ENCODE assay signal across 8 cellular contexts in genomic region chr6:119333707-119334295, GRCh38. TPM values are rescaled to one million over a fixed set of nuclear protein-coding genes. Genes with fewer than 3 reads are reported as not detected.
DNase-seq lines count a peak whose midpoint lies in the region; ATAC-seq and TF ChIP-seq lines count a peak whose summit lies in the region.

No MANE protein-coding gene starts in this region.

- H3K27ac Mint-ChIP-seq in activated T-helper 17 cell treated with anti-CD3 and anti-CD28 coated beads, Interleukin-2, amount 50 U/mL, for 72 hours = no peak overlapping the region

- no peaks in the 10 kb centered on the region for H3K27me3 Mint-ChIP-seq in activated T-helper 17 cell treated with anti-CD3 and anti-CD28 coated beads, Interleukin-2, amount 50 U/mL, for 72 hours

- no peak overlapping the region for H3K4me3 Mint-ChIP-seq in activated T-helper 17 cell treated with anti-CD3 and anti-CD28 coated beads, Interleukin-2, amount 50 U/mL, for 72 hours

- H3K4me1 ChIP-seq in heart right ventricle = peaks cover 0 to 62% (median 26%) of the 10 kb centered on the region in 9 donors
- peaks cover 0 to 11% of the 10 kb centered on the region in 2 donors for H3K4me1 ChIP-seq in right atrium auricular region
- H3K4me1 ChIP-seq in lung (ENCODE audit: control insufficient read depth in 2 of 2, insufficient read depth in 2 of 2, low read length in 2 of 2) = peaks cover 4 to 11% of the 10 kb centered on the region in 2 donors
- H3K4me1 ChIP-seq in tibial nerve = peaks cover 0 to 41% (median 7%) of the 10 kb centered on the region in 4 donors

- H3K36me3 ChIP-seq in heart right ventricle (peaks cover 0 to 26% (median 0%) of the 10 kb centered on the region in 9 donors), right atrium auricular region (no peaks in the 10 kb centered on the region), lung (ENCODE audit: control insufficient read depth in 2 of 2, insufficient read depth in 2 of 2, low read length in 2 of 2) (no peaks in the 10 kb centered on the region), tibial nerve (peaks cover 0 to 8% (median 0%) of the 10 kb centered on the region in 3 donors)

- H3K4me3 ChIP-seq in heart right ventricle (no peak overlapping the region), right atrium auricular region (no peak overlapping the region), lung (no peak overlapping the region), tibial nerve (no peak overlapping the region)

- no peak for TF ChIP-seq POLR2A in tibial nerve (IDR thresholded peaks at IDR 0.05)

- peak in 7 of 9 donors; percentile 34 to 63 (median 45) for TF ChIP-seq CTCF in heart right ventricle (IDR thresholded peaks at IDR 0.05)
- peak in 1 of 2 donors; percentile 45 for TF ChIP-seq CTCF in right atrium auricular region (IDR thresholded peaks at IDR 0.05)
- peak; percentile 15 for TF ChIP-seq CTCF in lung (IDR thresholded peaks at IDR 0.05; ENCODE audit: control extremely low read depth, extremely low read depth)
- TF ChIP-seq CTCF in tibial nerve (IDR thresholded peaks at IDR 0.05) = peak in 2 of 5 experiments; percentile 23 to 27

- no peaks in the 10 kb centered on the region for H3K9me3 Mint-ChIP-seq in activated T-helper 17 cell treated with anti-CD3 and anti-CD28 coated beads, Interleukin-2, amount 50 U/mL, for 72 hours

- ATAC-seq in heart right ventricle (peak in 2 of 8 donors; percentile 41 to 54), HG03378 (IDR thresholded peaks at IDR 0.05; ENCODE audit: unreplicated experiment) (peak; percentile 33), lung (ENCODE audit: insufficient read depth, low FRiP score) (no peak), GM19397 (IDR thresholded peaks at IDR 0.05; ENCODE audit: unreplicated experiment) (no peak)
- ATAC-seq in activated T-helper 17 cell treated with anti-CD3 and anti-CD28 coated beads, Interleukin-2, amount 50 U/mL, for 72 hours (replicated peaks) = peak; percentile 35

- H3K27ac ChIP-seq in heart right ventricle (peak overlapping the region in 3 of 10 donors; percentile 34 to 58 (median 37)), right atrium auricular region (no peak overlapping the region), lung (ENCODE audit: low read depth in 1 of 2, low read length in 1 of 2) (no peak overlapping the region), tibial nerve (no peak overlapping the region)

- TF ChIP-seq EP300 in tibial nerve (IDR thresholded peaks at IDR 0.05) = no peak

- no peak for DNase-seq in heart right ventricle
- DNase-seq in right atrium auricular region (ENCODE audit: low spot score) = no peak
- DNase-seq in lung (ENCODE audit: low spot score) = no peak
- DNase-seq in stimulated activated CD4-positive, alpha-beta T cell treated with anti-CD3 and anti-CD28 coated beads, Interleukin-4, amount 100 ng/mL, for 24 hours = no peak
- no peak for DNase-seq in tibial nerve (ENCODE audit: low spot score in 2 of 2)

- H3K36me3 Mint-ChIP-seq in activated T-helper 17 cell treated with anti-CD3 and anti-CD28 coated beads, Interleukin-2, amount 50 U/mL, for 72 hours (ENCODE audit: low read depth) = peaks cover 30% of the 10 kb centered on the region

- H3K4me1 Mint-ChIP-seq in activated T-helper 17 cell treated with anti-CD3 and anti-CD28 coated beads, Interleukin-2, amount 50 U/mL, for 72 hours = peaks cover 32% of the 10 kb centered on the region

- WGBS in heart right ventricle, 2 donors = 84 to 86% methylated on average over 3 of the region's 3 CpGs
- WGBS in lung, 2 donors = 86 to 89% methylated on average over 3 of the region's 3 CpGs
- WGBS in tibial nerve, 2 donors = 87 to 89% methylated on average over 3 of the region's 3 CpGs

- H3K27me3 ChIP-seq in heart right ventricle = no peaks in the 10 kb centered on the region
- H3K27me3 ChIP-seq in right atrium auricular region = no peaks in the 10 kb centered on the region
- no peaks in the 10 kb centered on the region for H3K27me3 ChIP-seq in lung (ENCODE audit: control insufficient read depth, insufficient read depth)
- H3K27me3 ChIP-seq in tibial nerve = no peaks in the 10 kb centered on the region

- intact Hi-C loops in heart right ventricle (cut with DNase I) = no loop called here

- no peaks in the 10 kb centered on the region for H3K9me3 ChIP-seq in heart right ventricle
- H3K9me3 ChIP-seq in right atrium auricular region = no peaks in the 10 kb centered on the region
- no peaks in the 10 kb centered on the region for H3K9me3 ChIP-seq in lung (ENCODE audit: control insufficient read depth in 2 of 2, insufficient read depth in 1 of 2, low read length in 1 of 2)
- no peaks in the 10 kb centered on the region for H3K9me3 ChIP-seq in tibial nerve

RNA-seq across cellular contexts. Expression of gene MAN1A1, which starts 15.8 kb away (rescaled TPM):
- total RNA-seq in heart right ventricle = 10 to 100 TPM in 6 of 10 donors, 1 to 10 TPM in 4; 6.2 to 22.0 (median 11.7) TPM
- 1 to 10 TPM; 6.6 to 8.9 TPM for polyA plus RNA-seq in heart right ventricle
- 10 to 100 TPM; 24.8 to 35.8 TPM for total RNA-seq in right atrium auricular region
- 10 to 100 TPM; 19.1 to 23.6 TPM for total RNA-seq in activated T-helper 17 cell treated with anti-CD3 and anti-CD28 coated beads, Interleukin-2, amount 50 U/mL, for 72 hours
- total RNA-seq in lung = 10 to 100 TPM; 69.2 to 71.0 TPM
- polyA plus RNA-seq in lung = 10 to 100 TPM; 13.9 to 27.3 TPM
- total RNA-seq in tibial nerve = 100 to 1,000 TPM; 118 to 287 (median 154) TPM

Comparison
In these comparisons a context has a peak if more than half of its experiments do, and no peak if none do; other contexts are left out.
1. ATAC-seq: peak in HG03378 (single experiment) and activated T-helper 17 cell treated with anti-CD3 and anti-CD28 coated beads, Interleukin-2, amount 50 U/mL, for 72 hours (single experiment); none in lung (single experiment) and GM19397 (single experiment).